ENCODE assay signal across 8 cellular contexts in genomic region chr1:112706505-112707216, GRCh38. TPM values are rescaled to one million over a fixed set of nuclear protein-coding genes. Genes with fewer than 3 reads are reported as not detected.
DNase-seq lines count a peak whose midpoint lies in the region; ATAC-seq and TF ChIP-seq lines count a peak whose summit lies in the region.

RHOC (minus strand) TSS chr1:112707127; CDS start chr1:112703799, 3,328 bp downstream.

- peak; percentile 71 for ATAC-seq in HG02678 (IDR thresholded peaks at IDR 0.05; ENCODE audit: unreplicated experiment)

- DNase-seq in AG08396 (ENCODE audit: low spot score) (peak; percentile 91), GM13977 (ENCODE audit: low spot score) (peak; percentile 94), NCI-H2227 (lab: John Stamatoyannopoulos, UW; ENCODE audit: unreplicated experiment) (peak; percentile 84), activated gamma-delta T cell treated with Interleukin-2 at 50 U/mL for 16 hours (peak; percentile 27), germinal center (ENCODE audit: low spot score) (peak; percentile 68), occipital lobe (lab: John Stamatoyannopoulos, UW) (no peak), NCI-H524 treated with DMSO at 0.1 percent for 48 hours (lab: John Stamatoyannopoulos, UW) (no peak)

- in situ Hi-C loops in GM13977 (cut with MboI; ENCODE audit: low pct_unique_long_range_greater_than_20kb, low sequenced_read_pairs, unreplicated experiment): loop anchor here (10.0 kb wide), 1 partner anchor 312 kb away; the partner anchor contains the start of gene CTTNBP2NL

- no peak for TF ChIP-seq CTCF in GM13977 (IDR thresholded peaks at IDR 0.05; ENCODE audit: extremely low read depth, insufficient read depth, missing control alignments)

RNA-seq across cellular contexts. Expression of gene RHOC, which starts in this region (rescaled TPM):
- total RNA-seq in occipital lobe: 37.6 TPM

Comparison
In these comparisons a context has a peak if more than half of its experiments do, and no peak if none do; other contexts are left out.
1. DNase-seq: peak in AG08396 (single experiment), GM13977 (single experiment), NCI-H2227 (single experiment), activated gamma-delta T cell treated with Interleukin-2 at 50 U/mL for 16 hours (single experiment) and germinal center (single experiment); none in occipital lobe (single experiment) and NCI-H524 treated with DMSO at 0.1 percent for 48 hours (single experiment).